8 cellular contexts compared by ENCODE assay signal in the genomic region with DNA sequence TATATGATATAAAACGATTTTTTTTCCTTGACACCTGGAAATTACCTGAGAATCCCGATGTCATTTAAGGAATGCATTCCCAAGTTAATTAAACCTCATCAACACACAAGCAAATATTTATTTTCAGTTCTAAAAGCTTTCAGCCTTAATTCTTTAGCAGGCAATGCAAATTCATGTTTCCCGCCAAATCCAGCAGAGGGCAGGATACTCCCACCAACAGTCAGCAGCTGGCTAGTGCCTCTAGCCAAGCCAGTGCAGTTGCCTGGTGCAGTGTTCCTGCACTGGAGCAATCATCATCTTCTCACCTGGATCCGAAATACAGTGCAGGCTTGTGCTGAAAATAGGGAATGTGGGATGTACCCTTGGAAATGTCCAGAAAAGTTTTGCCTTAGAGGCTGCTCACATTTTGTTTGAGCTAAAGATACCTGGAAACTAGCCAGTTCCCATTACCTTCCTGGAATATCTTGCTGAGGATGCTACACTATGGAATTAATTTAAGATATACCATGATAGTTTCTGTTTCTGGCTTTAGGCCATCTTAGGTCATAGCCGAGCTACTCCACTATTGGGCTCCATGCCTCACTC. TPM values are rescaled to one million over a fixed set of nuclear protein-coding genes. Genes with fewer than 3 reads are reported as not detected.
DNase-seq lines count a peak whose midpoint lies in the region; ATAC-seq lines count a peak whose summit lies in the region.

No MANE protein-coding gene starts in this region.

- no peaks in the 10 kb centered on the region for H3K9me3 Mint-ChIP-seq in activated CD8-positive, alpha-beta T cell treated with anti-CD3 and anti-CD28 coated beads, Interleukin-2, amount 10 ng/mL, durations not matched to agents 7 days and 5 days (ENCODE audit: insufficient read depth)

- H3K4me1 Mint-ChIP-seq in activated CD8-positive, alpha-beta T cell treated with anti-CD3 and anti-CD28 coated beads, Interleukin-2, amount 10 ng/mL, durations not matched to agents 7 days and 5 days (ENCODE audit: low read depth) = peaks cover 66% of the 10 kb centered on the region

- H3K36me3 ChIP-seq in effector memory CD4-positive, alpha-beta T cell (ENCODE audit: control insufficient read depth, insufficient read depth, low read length) = no peaks in the 10 kb centered on the region

- no peaks in the 10 kb centered on the region for H3K27me3 ChIP-seq in effector memory CD4-positive, alpha-beta T cell (replicated peaks; ENCODE audit: control insufficient read depth, insufficient read depth, low read length, poor library complexity, severe bottlenecking)

- no peaks in the 10 kb centered on the region for H3K9me3 ChIP-seq in effector memory CD4-positive, alpha-beta T cell (ENCODE audit: control insufficient read depth, low read length)

- no peaks in the 10 kb centered on the region for H3K36me3 Mint-ChIP-seq in activated CD8-positive, alpha-beta T cell treated with anti-CD3 and anti-CD28 coated beads, Interleukin-2, amount 10 ng/mL, durations not matched to agents 7 days and 5 days (ENCODE audit: low read depth)

- H3K27me3 Mint-ChIP-seq in activated CD8-positive, alpha-beta T cell treated with anti-CD3 and anti-CD28 coated beads, Interleukin-2, amount 10 ng/mL, durations not matched to agents 7 days and 5 days (ENCODE audit: low read depth) = no peaks in the 10 kb centered on the region

- H3K4me1 ChIP-seq in effector memory CD4-positive, alpha-beta T cell (ENCODE audit: control insufficient read depth, insufficient read depth, low read length, poor library complexity, severe bottlenecking) = peaks cover 4% of the 10 kb centered on the region

- H3K4me3 Mint-ChIP-seq in activated CD8-positive, alpha-beta T cell treated with anti-CD3 and anti-CD28 coated beads, Interleukin-2, amount 10 ng/mL, durations not matched to agents 7 days and 5 days = no peak overlapping the region

- ATAC-seq in GM19372 (IDR thresholded peaks at IDR 0.05; ENCODE audit: low read depth, unreplicated experiment) (peak; percentile 98), HG03378 (IDR thresholded peaks at IDR 0.05; ENCODE audit: unreplicated experiment) (peak; percentile 94)
- ATAC-seq in activated CD8-positive, alpha-beta T cell treated with anti-CD3 and anti-CD28 coated beads, Interleukin-2, amount 10 ng/mL, durations not matched to agents 7 days and 5 days = peak; percentile 85

- DNase-seq in COR-L47 (lab: John Stamatoyannopoulos, UW) = peak; percentile 50
- DNase-seq in NCI-H69 (lab: John Stamatoyannopoulos, UW) = peak; percentile 71
- peak; percentile 85 for DNase-seq in activated CD8-positive, alpha-beta T cell treated with anti-CD3 and anti-CD28 coated beads, Interleukin-2, amount 10 ng/mL, durations not matched to agents 7 days and 5 days
- peak; percentile 29 to 47 (median 42) for DNase-seq in effector memory CD4-positive, alpha-beta T cell
- DNase-seq in midbrain (lab: John Stamatoyannopoulos, UW) = peak; percentile 81
- DNase-seq in stimulated activated CD8-positive, alpha-beta memory T cell treated with anti-CD3 and anti-CD28 coated beads, Interleukin-7, amount 100 ng/mL, for 1 hour (ENCODE audit: low read depth in 2 of 2) = peak; percentile 34 to 45

- POLR2A ChIA-PET in activated CD8-positive, alpha-beta T cell treated with anti-CD3 and anti-CD28 coated beads, Interleukin-2, amount 10 ng/mL, durations not matched to agents 7 days and 5 days (lab: Charles Lee) = interaction anchor here (0.7 to 1.5 kb wide), 6 partner anchors 24 to 383 kb away, joined by 3 to 8 read pairs (median 3); a partner anchor contains a TSS

- no peak overlapping the region for H3K27ac Mint-ChIP-seq in activated CD8-positive, alpha-beta T cell treated with anti-CD3 and anti-CD28 coated beads, Interleukin-2, amount 10 ng/mL, durations not matched to agents 7 days and 5 days

- CTCF ChIA-PET in activated CD8-positive, alpha-beta T cell treated with anti-CD3 and anti-CD28 coated beads, Interleukin-2, amount 10 ng/mL, durations not matched to agents 7 days and 5 days (lab: Charles Lee) = interaction anchor here (0.6 to 9.2 kb wide), 52 partner anchors 11 to 532 kb away, joined by 3 to 138 read pairs (median 5); a partner anchor contains a TSS

- H3K27ac ChIP-seq in effector memory CD4-positive, alpha-beta T cell (ENCODE audit: insufficient read depth, low read length, poor library complexity, severe bottlenecking) = no peak overlapping the region

- H3K4me3 ChIP-seq in effector memory CD4-positive, alpha-beta T cell (ENCODE audit: insufficient read depth, low read depth, low read length, poor library complexity, severe bottlenecking) = no peak overlapping the region

RNA-seq across cellular contexts. Expression of a gene that starts 48.4 kb away (rescaled TPM):
- total RNA-seq in activated CD8-positive, alpha-beta T cell treated with anti-CD3 and anti-CD28 coated beads, Interleukin-2, amount 10 ng/mL, durations not matched to agents 7 days and 5 days = 100 to 1,000 TPM; 222 to 227 TPM
